1 cellular context compared by ENCODE assay signal in genomic region chr16:84876873-84877606, GRCh38.
TF ChIP-seq lines count a peak whose summit lies in the region.

No MANE protein-coding gene starts in this region.

TF ChIP-seq in HepG2, 621 proteins besides CTCF, POLR2A, EP300 and RAD21:
- TF ChIP-seq KDM6A (CRISPR knock-in tag; IDR thresholded peaks at IDR 0.05; ENCODE audit: low read depth): no peak
- TF ChIP-seq ZNF629 (CRISPR knock-in tag; conservative IDR thresholded peaks at IDR 0.05): peak; percentile 92
- TF ChIP-seq ZNF468 (CRISPR knock-in tag; IDR thresholded peaks at IDR 0.05): no peak
